Comparison of ENCODE assay signal across 8 cellular contexts in genomic region chr17:48047741-48048320, GRCh38. TPM values are rescaled to one million over a fixed set of nuclear protein-coding genes. Genes with fewer than 3 reads are reported as not detected.
DNase-seq lines count a peak whose midpoint lies in the region; ATAC-seq and TF ChIP-seq lines count a peak whose summit lies in the region.

No MANE protein-coding gene starts in this region.

- TF ChIP-seq CTCF in AG04450 (IDR thresholded peaks at IDR 0.05; ENCODE audit: low read depth, low read length) (no peak), WERI-Rb-1 (IDR thresholded peaks at IDR 0.05; ENCODE audit: low read depth, low read length) (no peak), mammary epithelial cell (conservative IDR thresholded peaks at IDR 0.05 in 1 of 2, IDR thresholded peaks at IDR 0.05 in 1 of 2; ENCODE audit: extremely low read depth in 1 of 2, insufficient read depth in 1 of 2, low read depth in 1 of 2, low read length in 2 of 2) (no peak)

- intact Hi-C loops in mammary epithelial cell (cut with micrococcal nuclease), result loop anchor here (1.0 to 2.0 kb wide), 4 partner anchors 20 to 53 kb away; partner anchors contain the start of gene CBX1

- peak overlapping the region; percentile 82 for H2AFZ ChIP-seq in mammary epithelial cell (ENCODE audit: low read depth, low read length)

- peaks cover 33% of the 10 kb centered on the region for H3K36me3 ChIP-seq in WERI-Rb-1
- no peaks in the 10 kb centered on the region for H3K36me3 ChIP-seq in mammary epithelial cell (ENCODE audit: insufficient read depth, low read length)
- peaks cover 26% of the 10 kb centered on the region for H3K36me3 ChIP-seq in iPS-20b (ENCODE audit: insufficient read depth, low read depth, low read length)

- CTCF ChIA-PET in AG04450 (lab: Charles Lee) (interaction anchor here (0.6 to 4.6 kb wide), 6 partner anchors 11 to 77 kb away, joined by 3 to 33 read pairs (median 7); partner anchors contain the start of gene CDK5RAP3), mammary epithelial cell (lab: Charles Lee; ENCODE audit: low non-redundant PET) (no interaction called here)

- BruUV-seq in mammary epithelial cell (replicated peaks; lab: Mats Ljungman, UMichigan), result TSS peak; percentile 72

- H3K9ac ChIP-seq in mammary epithelial cell (ENCODE audit: insufficient read depth, low read length), result peak overlapping the region; percentile 74
- peak overlapping the region; percentile 95 for H3K9ac ChIP-seq in iPS-20b (ENCODE audit: low read depth, low read length)

- H3K4me1 ChIP-seq in mammary epithelial cell (ENCODE audit: insufficient read depth, low read length) (peaks cover 61% of the 10 kb centered on the region), iPS-20b (ENCODE audit: insufficient read depth, low read length) (peaks cover 35% of the 10 kb centered on the region)

- DNase-seq in AG04450 (ENCODE audit: low read depth, low spot score), result peak; percentile 99
- peak; percentile 99 for DNase-seq in NCI-H2196 treated with DMSO at 0.1 percent for 48 hours (lab: John Stamatoyannopoulos, UW; ENCODE audit: unreplicated experiment)
- DNase-seq in WERI-Rb-1, result peak; percentile 100
- peak; percentile 100 for DNase-seq in mammary epithelial cell

- peak overlapping the region; percentile 79 for H3K4me2 ChIP-seq in mammary epithelial cell (ENCODE audit: insufficient read depth, low read depth, low read length)

- POLR2A ChIA-PET in AG04450 (lab: Yijun Ruan, JAX), result interaction anchor here (0.6 to 2.8 kb wide), 21 partner anchors 11 to 550 kb away, joined by 3 to 22 read pairs (median 5); partner anchors contain the start of genes CBX1, CDK5RAP3 and SNX11

- dilution Hi-C loops in mammary epithelial cell (cut with HindIII; ENCODE audit: low sequenced_read_pairs), result no loop called here

- H3K27me3 ChIP-seq in AG04450 (ENCODE audit: control insufficient read depth, insufficient read depth, low read length), result no peaks in the 10 kb centered on the region
- H3K27me3 ChIP-seq in WERI-Rb-1 (ENCODE audit: insufficient read depth, low read depth, severe bottlenecking), result no peaks in the 10 kb centered on the region
- no peaks in the 10 kb centered on the region for H3K27me3 ChIP-seq in mammary epithelial cell (ENCODE audit: insufficient read depth, low read length)
- no peaks in the 10 kb centered on the region for H3K27me3 ChIP-seq in iPS-20b (ENCODE audit: insufficient read depth, low read length)

- H3K27ac ChIP-seq in AG04450 (ENCODE audit: low read depth, low read length) (peak overlapping the region; percentile 98), WERI-Rb-1 (peak overlapping the region; percentile 98), mammary epithelial cell (ENCODE audit: insufficient read depth, low read depth, low read length) (peak overlapping the region; percentile 88), iPS-20b (ENCODE audit: low read length) (peak overlapping the region; percentile 59), skin epidermis (peak overlapping the region; percentile 72 to 98 (median 95))

- ATAC-seq in GM18907 (IDR thresholded peaks at IDR 0.05; ENCODE audit: unreplicated experiment) (peak; percentile 90), HG03139 (IDR thresholded peaks at IDR 0.05; ENCODE audit: unreplicated experiment) (peak; percentile 79)

- H3K9me3 ChIP-seq in AG04450 (ENCODE audit: control insufficient read depth, insufficient read depth, low read length) (no peaks in the 10 kb centered on the region; the same call in 1 of the 2 replicates), WERI-Rb-1 (ENCODE audit: severe bottlenecking) (no peaks in the 10 kb centered on the region), mammary epithelial cell (replicated peaks; ENCODE audit: insufficient read depth, low read length) (no peaks in the 10 kb centered on the region), iPS-20b (ENCODE audit: insufficient read depth, low read depth, low read length) (no peaks in the 10 kb centered on the region)

- WGBS in mammary epithelial cell (ENCODE audit: low coverage, missing lambda C conversion rate), result 2% methylated on average over 18 of the region's 41 CpGs

- H3K4me3 ChIP-seq in AG04450 (ENCODE audit: low read depth, low read length) (peak overlapping the region; percentile 94), WERI-Rb-1 (ENCODE audit: low read depth, low read length) (peak overlapping the region; percentile 86), mammary epithelial cell (replicated peaks in 1 of 3; ENCODE audit: insufficient read depth in 1 of 3, low read depth in 2 of 3, low read length in 3 of 3) (peak overlapping the region; percentile 55 to 87 (median 74)), iPS-20b (ENCODE audit: low read length) (peak overlapping the region; percentile 99), skin epidermis (peak overlapping the region; percentile 61 to 84 (median 73))

- in situ Hi-C loops in mammary epithelial cell (cut with MboI; ENCODE audit: low sequenced_read_pairs in 2 of 2), result no loop called here

- peaks cover 57% of the 10 kb centered on the region for H3K79me2 ChIP-seq in mammary epithelial cell (ENCODE audit: insufficient read depth, low read length)

- H4K20me1 ChIP-seq in mammary epithelial cell (ENCODE audit: insufficient read depth, low read length), result no peaks in the 10 kb centered on the region

RNA-seq across cellular contexts. Expression of gene NFE2L1, which starts 0.3 kb away (rescaled TPM):
- 237 and 251 TPM in 2 replicates for polyA plus RNA-seq in AG04450 (2011; rRNA removed)
- polyA minus RNA-seq in AG04450 (2011; rRNA and poly(A)+ RNA removed), result 179 and 186 TPM in 2 replicates
- 100 to 1,000 TPM; 283 to 291 TPM for total RNA-seq in mammary epithelial cell
- 138 TPM for polyA plus RNA-seq in mammary epithelial cell
- 315 TPM for polyA minus RNA-seq in mammary epithelial cell

RNA-seq across cellular contexts. Expression of gene COPZ2, which starts 10.2 kb away (rescaled TPM):
- polyA plus RNA-seq in AG04450 (2011; rRNA removed) (107 and 122 TPM in 2 replicates), mammary epithelial cell (15.6 TPM)
- polyA minus RNA-seq in AG04450 (2011; rRNA and poly(A)+ RNA removed), result 76.3 and 92.6 TPM in 2 replicates
- total RNA-seq in mammary epithelial cell, result 10 to 100 TPM; 11.2 to 46.2 TPM
- 14.1 TPM for polyA minus RNA-seq in mammary epithelial cell

RNA-seq across cellular contexts. Expression of gene CBX1, which starts 53.4 kb away (rescaled TPM):
- polyA plus RNA-seq in AG04450 (2011; rRNA removed), result 57.2 and 68.2 TPM in 2 replicates
- 13.7 and 27.0 TPM in 2 replicates for polyA minus RNA-seq in AG04450 (2011; rRNA and poly(A)+ RNA removed)
- 10 to 100 TPM; 35.0 to 69.2 TPM for total RNA-seq in mammary epithelial cell
- 31.1 TPM for polyA plus RNA-seq in mammary epithelial cell
- 27.7 TPM for polyA minus RNA-seq in mammary epithelial cell

RNA-seq across cellular contexts. Expression of gene SNX11, which starts 59.7 kb away (rescaled TPM):
- polyA plus RNA-seq in AG04450 (2011; rRNA removed) (16.0 and 17.2 TPM in 2 replicates), mammary epithelial cell (16.8 TPM)
- polyA minus RNA-seq in AG04450 (2011; rRNA and poly(A)+ RNA removed), result 14.2 and 22.0 TPM in 2 replicates
- total RNA-seq in mammary epithelial cell, result 10 to 100 TPM; 20.2 to 25.8 TPM
- 28.8 TPM for polyA minus RNA-seq in mammary epithelial cell

Comparison
In these comparisons a context has a peak if more than half of its experiments do, and no peak if none do; other contexts are left out.
1. Peak in every context shown above with its lines: DNase-seq, ATAC-seq, H3K4me3 ChIP-seq and H3K27ac ChIP-seq.